Comparison of ENCODE assay signal across 18 cellular contexts in genomic region chr2:101868525-101868924, GRCh38.
A peak's percentile ranks its signal among the peaks of the same experiment; 100 is the strongest.
DNase-seq lines count a peak whose midpoint lies in the region; ATAC-seq, FAIRE-seq and TF ChIP-seq lines count a peak whose summit lies in the region.
"Had no signal": no experiment of that assay in that cellular context is flagged by ENCODE, and none has a peak within 500 bp of the region (broad histone marks: within the 10 kb centered on the region; RNA-seq: fewer than 3 reads in every experiment).

No MANE protein-coding gene starts in this region.

- CTCF ChIA-PET in activated CD4-positive, alpha-beta T cell treated with anti-CD3 and anti-CD28 coated beads for 36 hours (lab: Charles Lee) = interaction anchor here (0.5 to 1.7 kb wide), 6 partner anchors 11 to 379 kb away, joined by 3 to 8 read pairs (median 4); no protein-coding TSS in a partner anchor
- CTCF ChIA-PET in HepG2 (lab: Yijun Ruan, JAX; ENCODE audit: low intra/inter-chr PET ratio, low total read pairs) = no interaction called here

- ATAC-seq in activated CD4-positive, alpha-beta T cell treated with anti-CD3 and anti-CD28 coated beads for 36 hours = no peak
- no peak for ATAC-seq in HepG2
- no peak for ATAC-seq in right lobe of liver
- ATAC-seq in memory B cell (ENCODE audit: low read depth) = no peak
- no peak for ATAC-seq in effector memory CD8-positive, alpha-beta T cell (replicated peaks)
- ATAC-seq: HCT116 had no signal

- FAIRE-seq in HepG2 (lab: Jason Lieb, UNC) = no peak
- FAIRE-seq: GM12892, H54, HTR-8/SVneo had no signal

- intact Hi-C loops in activated CD4-positive, alpha-beta T cell treated with anti-CD3 and anti-CD28 coated beads for 36 hours (cut with DNase I, micrococcal nuclease) = no loop called here
- intact Hi-C loops in HepG2 (cut with micrococcal nuclease; ENCODE audit: unreplicated experiment) = no loop called here
- intact Hi-C loops in right lobe of liver (cut with DNase I) = no loop called here

- H3K36me3 ChIP-seq in HepG2 (replicated peaks in 1 of 2; ENCODE audit: control insufficient read depth in 1 of 2, insufficient read depth in 2 of 2, low read length in 2 of 2) (peaks cover 58 to 94% of the 10 kb centered on the region in 2 experiments), right lobe of liver (peaks cover 0 to 87% (median 31%) of the 10 kb centered on the region in 4 donors)

- no peaks in the 10 kb centered on the region for H3K4me1 ChIP-seq in HepG2 (ENCODE audit: insufficient read depth, low read length)
- no peaks in the 10 kb centered on the region for H3K4me1 ChIP-seq in right lobe of liver
- H3K4me1 ChIP-seq: Caco-2 had no signal

- in situ Hi-C loops in HepG2 (cut with HindIII; ENCODE audit: extremely low pct_ligation_motif_present, low pct_unique_long_range_greater_than_20kb) = no loop called here

- no peaks in the 10 kb centered on the region for H3K79me2 ChIP-seq in HepG2 (ENCODE audit: insufficient read depth, low read length)

- peaks cover under 1% of the 10 kb centered on the region for H3K4me1 Mint-ChIP-seq in activated CD4-positive, alpha-beta T cell treated with anti-CD3 and anti-CD28 coated beads for 36 hours
- H3K4me1 Mint-ChIP-seq in memory B cell = no peaks in the 10 kb centered on the region
- H3K4me1 Mint-ChIP-seq in effector memory CD8-positive, alpha-beta T cell (ENCODE audit: low read depth in 2 of 2) = no peaks in the 10 kb centered on the region
- H3K4me1 Mint-ChIP-seq: CD14-positive monocyte; CD8-positive, alpha-beta memory T cell had no signal

- TF ChIP-seq EP300 in HepG2 (IDR thresholded peaks at IDR 0.05; ENCODE audit: low read depth in 2 of 2, low read length in 2 of 2) = no peak
- TF ChIP-seq EP300 in HepG2 (CRISPR knock-in tag; IDR thresholded peaks at IDR 0.05; ENCODE audit: borderline replicate concordance) = no peak

- no peak overlapping the region for H2AFZ ChIP-seq in HepG2 (ENCODE audit: low read length)

- no peaks in the 10 kb centered on the region for H4K20me1 ChIP-seq in HepG2 (ENCODE audit: insufficient read depth, low read length)

- no peak overlapping the region for H3K4me3 Mint-ChIP-seq in activated CD4-positive, alpha-beta T cell treated with anti-CD3 and anti-CD28 coated beads for 36 hours
- no peak overlapping the region for H3K4me3 Mint-ChIP-seq in memory B cell
- no peak overlapping the region for H3K4me3 Mint-ChIP-seq in effector memory CD8-positive, alpha-beta T cell
- H3K4me3 Mint-ChIP-seq: CD14-positive monocyte; CD8-positive, alpha-beta memory T cell had no signal

- no peak for DNase-seq in activated CD4-positive, alpha-beta T cell treated with anti-CD3 and anti-CD28 coated beads for 36 hours
- no peak for DNase-seq in activated CD4-positive, alpha-beta T cell treated with anti-CD3 and anti-CD28 coated beads for 1 hour
- no peak for DNase-seq in HepG2 (ENCODE audit: low spot score)
- no peak for DNase-seq in right lobe of liver
- no peak for DNase-seq in memory B cell (ENCODE audit: low spot score in 2 of 2)
- no peak for DNase-seq in activated effector memory CD4-positive, alpha-beta T cell treated with Interleukin-2 at 50 U/mL for 16 hours
- DNase-seq in effector memory CD8-positive, alpha-beta T cell = no peak
- DNase-seq in amygdala (lab: John Stamatoyannopoulos, UW) = no peak
- DNase-seq: Caco-2; CD8-positive, alpha-beta memory T cell; DND-41; GDM1 had no signal

- TF ChIP-seq POLR2A in HepG2 (IDR thresholded peaks at IDR 0.05; ENCODE audit: insufficient read depth in 1 of 2, low read depth in 2 of 2, low read length in 2 of 2) (no peak), right lobe of liver (IDR thresholded peaks at IDR 0.05) (no peak)

- 95% methylated on average over 5 of the region's 5 CpGs for WGBS in HepG2 (ENCODE audit: low lambda C conversion rate)
- 66% methylated on average over 5 of the region's 5 CpGs for WGBS in right lobe of liver (ENCODE audit: insufficient coverage, low coverage, low lambda C conversion rate, missing lambda C conversion rate)

- H3K9ac ChIP-seq in HepG2 (ENCODE audit: insufficient read depth, low read depth, low read length) = no peak overlapping the region

- no peak for TF ChIP-seq CTCF in HepG2 (CRISPR knock-in tag; IDR thresholded peaks at IDR 0.05)
- TF ChIP-seq CTCF in right lobe of liver (IDR thresholded peaks at IDR 0.05) = no peak

- peak overlapping the region; percentile 19 for H3K27ac Mint-ChIP-seq in activated CD4-positive, alpha-beta T cell treated with anti-CD3 and anti-CD28 coated beads for 36 hours
- peak overlapping the region; percentile 78 for H3K27ac Mint-ChIP-seq in memory B cell
- no peak overlapping the region for H3K27ac Mint-ChIP-seq in effector memory CD8-positive, alpha-beta T cell

- peaks cover 49% of the 10 kb centered on the region for H3K36me3 Mint-ChIP-seq in activated CD4-positive, alpha-beta T cell treated with anti-CD3 and anti-CD28 coated beads for 36 hours (ENCODE audit: low read depth)
- peaks cover 55% of the 10 kb centered on the region for H3K36me3 Mint-ChIP-seq in memory B cell
- peaks cover 83% of the 10 kb centered on the region for H3K36me3 Mint-ChIP-seq in effector memory CD8-positive, alpha-beta T cell (ENCODE audit: insufficient read depth)

- no peaks in the 10 kb centered on the region for H3K27me3 Mint-ChIP-seq in activated CD4-positive, alpha-beta T cell treated with anti-CD3 and anti-CD28 coated beads for 36 hours
- no peaks in the 10 kb centered on the region for H3K27me3 Mint-ChIP-seq in memory B cell
- no peaks in the 10 kb centered on the region for H3K27me3 Mint-ChIP-seq in effector memory CD8-positive, alpha-beta T cell
- H3K27me3 Mint-ChIP-seq: CD8-positive, alpha-beta memory T cell had no signal

- no peak overlapping the region for H3K4me2 ChIP-seq in HepG2 (ENCODE audit: low read depth, low read length)

- BruUV-seq in HepG2 (replicated peaks; lab: Mats Ljungman, UMichigan) = no TSS peak

- H3K9me3 ChIP-seq in HepG2 (ENCODE audit: low read length) (no peaks in the 10 kb centered on the region), right lobe of liver (no peaks in the 10 kb centered on the region)
- H3K9me3 ChIP-seq: Caco-2 had no signal

- TF ChIP-seq RAD21 in HepG2 (CRISPR knock-in tag; IDR thresholded peaks at IDR 0.05) = no peak

- H3K27ac ChIP-seq in HepG2 (ENCODE audit: extremely low read length, insufficient read depth, low read length) = no peak overlapping the region
- H3K27ac ChIP-seq in right lobe of liver = no peak overlapping the region
- H3K27ac ChIP-seq: 22Rv1 had no signal

- POLR2A ChIA-PET in activated CD4-positive, alpha-beta T cell treated with anti-CD3 and anti-CD28 coated beads for 36 hours (lab: Charles Lee) = no interaction called here
- POLR2A ChIA-PET in HepG2 (lab: Yijun Ruan, JAX) = no interaction called here

- no peaks in the 10 kb centered on the region for H3K9me3 Mint-ChIP-seq in activated CD4-positive, alpha-beta T cell treated with anti-CD3 and anti-CD28 coated beads for 36 hours (ENCODE audit: low read depth)
- H3K9me3 Mint-ChIP-seq in memory B cell = no peaks in the 10 kb centered on the region
- H3K9me3 Mint-ChIP-seq in effector memory CD8-positive, alpha-beta T cell = no peaks in the 10 kb centered on the region
- H3K9me3 Mint-ChIP-seq: CD14-positive monocyte; CD8-positive, alpha-beta memory T cell had no signal

- H3K27me3 ChIP-seq in HepG2 (ENCODE audit: control insufficient read depth in 1 of 2, insufficient read depth in 2 of 2, low read length in 2 of 2) (no peaks in the 10 kb centered on the region), right lobe of liver (no peaks in the 10 kb centered on the region)

- H3K4me3 ChIP-seq in HepG2 (replicated peaks in 1 of 3; ENCODE audit: insufficient read depth in 1 of 3, low read depth in 2 of 3, low read length in 3 of 3) (no peak overlapping the region), right lobe of liver (no peak overlapping the region)

TF ChIP-seq in HepG2, 621 proteins besides CTCF, POLR2A, EP300 and RAD21:
- TF ChIP-seq POLR2AphosphoS2 (IDR thresholded peaks at IDR 0.05; ENCODE audit: low read depth, low read length) = no peak
- peak; percentile 94 for TF ChIP-seq RBM22 (optimal IDR thresholded peaks at IDR 0.05; ENCODE audit: low read length)

Comparison
In these comparisons a context has a peak if more than half of its experiments do, and no peak if none do; other contexts are left out.
1. H3K27ac Mint-ChIP-seq: peak in activated CD4-positive, alpha-beta T cell treated with anti-CD3 and anti-CD28 coated beads for 36 hours (single experiment) and memory B cell (single experiment); none in effector memory CD8-positive, alpha-beta T cell (0 of 2).